Comparison of ENCODE assay signal across 1 cellular context in the genomic region with DNA sequence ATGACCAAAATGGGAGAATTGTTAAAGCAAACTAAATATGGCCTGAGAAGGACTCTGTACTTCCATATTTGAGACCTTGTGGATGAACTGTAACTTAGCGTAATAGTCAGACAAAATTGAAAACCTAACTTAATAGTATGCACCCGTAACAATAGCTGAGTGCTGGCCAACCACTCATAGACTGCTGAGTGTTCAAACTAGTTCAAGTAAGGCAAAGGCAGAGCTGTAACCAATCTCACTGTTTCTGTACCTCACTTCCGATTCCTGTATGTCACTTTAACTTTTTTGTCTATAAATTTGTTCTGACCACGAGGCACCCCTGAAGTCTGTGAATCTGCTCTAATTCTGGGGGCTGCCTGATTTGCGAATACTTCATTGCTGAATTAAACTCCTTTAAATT.
TF ChIP-seq lines count a peak whose summit lies in the region.

No MANE protein-coding gene starts in this region.

TF ChIP-seq in K562, 482 proteins besides CTCF, POLR2A, EP300 and RAD21 (continued from another document):
- TF ChIP-seq, protein P1, sequence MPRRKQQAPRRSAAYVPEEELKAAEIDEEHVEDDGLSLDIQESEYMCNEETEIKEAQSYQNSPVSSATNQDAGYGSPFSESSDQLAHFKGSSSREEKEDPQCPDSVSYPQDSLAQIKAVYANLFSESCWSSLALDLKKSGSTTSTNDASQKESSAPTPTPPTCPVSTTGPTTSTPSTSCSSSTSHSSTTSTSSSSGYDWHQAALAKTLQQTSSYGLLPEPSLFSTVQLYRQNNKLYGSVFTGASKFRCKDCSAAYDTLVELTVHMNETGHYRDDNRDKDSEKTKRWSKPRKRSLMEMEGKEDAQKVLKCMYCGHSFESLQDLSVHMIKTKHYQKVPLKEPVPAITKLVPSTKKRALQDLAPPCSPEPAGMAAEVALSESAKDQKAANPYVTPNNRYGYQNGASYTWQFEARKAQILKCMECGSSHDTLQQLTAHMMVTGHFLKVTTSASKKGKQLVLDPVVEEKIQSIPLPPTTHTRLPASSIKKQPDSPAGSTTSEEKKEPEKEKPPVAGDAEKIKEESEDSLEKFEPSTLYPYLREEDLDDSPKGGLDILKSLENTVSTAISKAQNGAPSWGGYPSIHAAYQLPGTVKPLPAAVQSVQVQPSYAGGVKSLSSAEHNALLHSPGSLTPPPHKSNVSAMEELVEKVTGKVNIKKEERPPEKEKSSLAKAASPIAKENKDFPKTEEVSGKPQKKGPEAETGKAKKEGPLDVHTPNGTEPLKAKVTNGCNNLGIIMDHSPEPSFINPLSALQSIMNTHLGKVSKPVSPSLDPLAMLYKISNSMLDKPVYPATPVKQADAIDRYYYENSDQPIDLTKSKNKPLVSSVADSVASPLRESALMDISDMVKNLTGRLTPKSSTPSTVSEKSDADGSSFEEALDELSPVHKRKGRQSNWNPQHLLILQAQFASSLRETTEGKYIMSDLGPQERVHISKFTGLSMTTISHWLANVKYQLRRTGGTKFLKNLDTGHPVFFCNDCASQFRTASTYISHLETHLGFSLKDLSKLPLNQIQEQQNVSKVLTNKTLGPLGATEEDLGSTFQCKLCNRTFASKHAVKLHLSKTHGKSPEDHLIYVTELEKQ (CRISPR knock-in tag; IDR thresholded peaks at IDR 0.05), result no peak
- TF ChIP-seq ZFPM2 (CRISPR knock-in tag; IDR thresholded peaks at IDR 0.05) (no peak), TBP (optimal IDR thresholded peaks at IDR 0.05; ENCODE audit: low read depth, low read length) (no peak), NR4A1 (CRISPR knock-in tag; IDR thresholded peaks at IDR 0.05) (no peak), NR4A1 (tag; IDR thresholded peaks at IDR 0.05) (no peak)
